Comparison of ENCODE assay signal across 18 cellular contexts in genomic region chr3:54180926-54181325, GRCh38. TPM values are rescaled to one million over a fixed set of nuclear protein-coding genes. Genes with fewer than 3 reads are reported as not detected.
A peak's percentile ranks its signal among the peaks of the same experiment; 100 is the strongest.
DNase-seq lines count a peak whose midpoint lies in the region; ATAC-seq and FAIRE-seq lines count a peak whose summit lies in the region.
"Had no signal": no experiment of that assay in that cellular context is flagged by ENCODE, and none has a peak within 500 bp of the region (broad histone marks: within the 10 kb centered on the region; RNA-seq: fewer than 3 reads in every experiment).

No MANE protein-coding gene starts in this region.

- no peak for ATAC-seq in HG03280 (IDR thresholded peaks at IDR 0.05; ENCODE audit: unreplicated experiment)

- DNase-seq in NCI-H2171 treated with DMSO at 0.1 percent for 48 hours (lab: John Stamatoyannopoulos, UW): peak; percentile 12
- DNase-seq in NCI-H2171 (lab: John Stamatoyannopoulos, UW): no peak
- DNase-seq in NCI-H128 (lab: John Stamatoyannopoulos, UW; ENCODE audit: unreplicated experiment): peak; percentile 61
- DNase-seq in NCI-H146 (lab: John Stamatoyannopoulos, UW): peak; percentile 21
- DNase-seq in left kidney (ENCODE audit: low read depth, low spot score): peak; percentile 76
- DNase-seq in frontal cortex (ENCODE audit: low spot score in 2 of 2): no peak
- DNase-seq: C1 segment of cervical spinal cord; Calu3; CD4-positive, alpha-beta T cell; DMS 273 treated with DMSO at 0.1 percent for 48 hours; EL; GM23248; H7 had no signal

- FAIRE-seq in frontal cortex (lab: Jason Lieb, UNC): no peak
- FAIRE-seq: A204.1, G401.6, GM12891 had no signal

RNA-seq across cellular contexts. Expression of gene CACNA2D3, which starts 58.6 kb away (rescaled TPM):
- total RNA-seq in frontal cortex: 30.6 TPM
- total RNA-seq: B cell, Calu3 had no signal

Comparison
In these comparisons a context has a peak if more than half of its experiments do, and no peak if none do; other contexts are left out.
1. DNase-seq: peak in NCI-H2171 treated with DMSO at 0.1 percent for 48 hours (single experiment), NCI-H128 (single experiment), NCI-H146 (single experiment) and left kidney (single experiment); none in NCI-H2171 (single experiment) and frontal cortex (0 of 2).